ENCODE assay signal across 8 cellular contexts in the genomic region with DNA sequence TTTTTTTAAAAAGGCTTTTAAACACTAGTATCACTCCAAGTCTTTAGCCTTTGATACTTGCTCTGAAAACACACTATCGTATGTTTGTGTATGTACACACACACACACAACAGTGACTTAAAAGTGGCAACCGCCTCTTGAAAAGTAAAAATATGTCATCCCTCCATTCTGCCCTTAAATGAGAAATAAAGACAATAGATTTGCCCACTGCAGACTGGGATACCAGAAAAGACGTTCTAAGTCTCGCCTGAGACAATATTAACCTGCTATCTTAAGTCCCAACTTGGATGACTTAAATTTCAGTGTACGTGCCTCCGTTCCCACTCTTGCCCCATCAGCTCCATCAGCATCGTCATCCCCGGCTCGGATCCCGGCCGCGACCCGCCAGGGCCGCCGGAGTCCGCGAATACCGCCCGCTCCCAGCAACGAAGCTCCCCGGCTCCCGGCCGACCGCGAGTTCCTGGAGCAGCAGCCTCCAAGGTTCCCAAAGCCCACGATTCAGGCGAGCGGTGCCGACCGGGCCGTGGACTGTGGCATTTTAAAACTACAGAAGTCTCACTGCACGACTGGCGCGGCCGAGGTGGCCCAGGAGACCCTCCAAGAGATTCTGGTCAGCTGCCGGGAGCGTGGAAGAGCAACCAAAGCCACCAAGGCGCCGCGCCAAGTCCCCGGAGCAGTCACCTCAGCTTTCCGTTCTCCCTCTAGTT.
DNase-seq lines count a peak whose midpoint lies in the region; ATAC-seq and TF ChIP-seq lines count a peak whose summit lies in the region.

No MANE protein-coding gene starts in this region.

- H3K27ac ChIP-seq in caudate nucleus (ENCODE audit: low read depth, low read length) = peak overlapping the region; percentile 97

- ATAC-seq in GM18498 (IDR thresholded peaks at IDR 0.05; ENCODE audit: unreplicated experiment) = no peak
- ATAC-seq in GM19035 (IDR thresholded peaks at IDR 0.05; ENCODE audit: unreplicated experiment) = no peak

- H3K4me3 ChIP-seq in HFF-Myc (replicated peaks; ENCODE audit: low read depth, low read length) = peak overlapping the region; percentile 63

- DNase-seq in Ammon's horn (ENCODE audit: low spot score) (peak; percentile 68), HFF-Myc (ENCODE audit: extremely low read depth, low read depth) (no peak), T-helper 1 cell (peak in 3 of 5 donors; percentile 23 to 37 (median 28)), caudate nucleus (lab: John Stamatoyannopoulos, UW) (peak in 53 of 61 donors; percentile 16 to 89 (median 73)), kidney tubule cell (ENCODE audit: low spot score) (peak; percentile 53)
- peak; percentile 50 for DNase-seq in stimulated activated CD4-positive, alpha-beta T cell treated with anti-CD3 and anti-CD28 coated beads, Interleukin-15, amount 100 ng/mL, for 24 hours

- TF ChIP-seq CTCF in HFF-Myc (IDR thresholded peaks at IDR 0.05; ENCODE audit: low read depth, low read length, missing control alignments) = no peak
